In genomic region chr4:100314057-100314456, GRCh38 we compare ENCODE assay signal across 33 cellular contexts.
"Had no signal": no experiment of that assay in that cellular context is flagged by ENCODE, and none has a peak within 500 bp of the region (broad histone marks: within the 10 kb centered on the region; RNA-seq: fewer than 3 reads in every experiment).

No MANE protein-coding gene starts in this region.

- H3K4me1 ChIP-seq: pancreas had no signal

- H3K4me1 Mint-ChIP-seq: activated CD4-positive, alpha-beta memory T cell treated with anti-CD3 and anti-CD28 coated beads, Interleukin-2, amount 10 ng/mL, durations not matched to agents 7 days and 5 days; activated CD4-positive, alpha-beta T cell treated with anti-CD3 and anti-CD28 coated beads, Interleukin-2, amount 10 ng/mL, durations not matched to agents 7 days and 5 days; activated naive CD4-positive, alpha-beta T cell treated with anti-CD3 and anti-CD28 coated beads, Interleukin-2, amount 10 ng/mL, durations not matched to agents 7 days and 5 days; activated naive CD8-positive, alpha-beta T cell treated with anti-CD3 and anti-CD28 coated beads, Interleukin-2, amount 10 ng/mL, durations not matched to agents 7 days and 5 days; central memory CD8-positive, alpha-beta T cell; naive B cell; stimulated activated naive B cell treated with anti-CD40 and anti-IgM and Interleukin-4, amounts not matched to agents 10 μg/mL and 1 μg/mL and 100 μg/mL, for 72 hours; T-helper 17 cell had no signal

- DNase-seq: activated CD4-positive, alpha-beta memory T cell treated with anti-CD3 and anti-CD28 coated beads, Interleukin-2, amount 10 ng/mL, durations not matched to agents 7 days and 5 days; activated CD4-positive, alpha-beta T cell treated with anti-CD3 and anti-CD28 coated beads for 1 hour; activated CD4-positive, alpha-beta T cell treated with anti-CD3 and anti-CD28 coated beads, Interleukin-2, amount 10 ng/mL, durations not matched to agents 7 days and 5 days; activated CD8-positive, alpha-beta memory T cell treated with anti-CD3 and anti-CD28 coated beads, Interleukin-2, amount 50 U/mL, for 48 hours; activated gamma-delta T cell; activated naive CD4-positive, alpha-beta T cell treated with anti-CD3 and anti-CD28 coated beads, Interleukin-2, amount 10 ng/mL, durations not matched to agents 7 days and 5 days; activated naive CD8-positive, alpha-beta T cell treated with anti-CD3 and anti-CD28 coated beads, Interleukin-2, amount 10 ng/mL, durations not matched to agents 7 days and 5 days; activated T-cell treated with anti-CD3 and anti-CD28 coated beads, Interleukin-2, amount 50 U/mL, for 24 hours; brain microvascular endothelial cell; dorsolateral prefrontal cortex; effector memory CD8-positive, alpha-beta T cell; foreskin melanocyte; left cardiac atrium; left ventricle myocardium superior; mammary epithelial cell; naive B cell; nucleus accumbens; pancreas; psoas muscle; sigmoid colon; small intestine; stimulated activated CD4-positive, alpha-beta T cell treated with anti-CD3 and anti-CD28 coated beads, Interleukin-1b, Interleukin-23, amount 100 ng/mL, for 48 hours; stimulated activated naive B cell treated with anti-CD40 and anti-IgM and Interleukin-4, amounts not matched to agents 10 μg/mL and 1 μg/mL and 100 μg/mL, for 72 hours; stomach; T-helper 17 cell; T1000; thyroid gland; upper lobe of left lung had no signal

- H3K27me3 ChIP-seq: ascending aorta, brain microvascular endothelial cell, dorsolateral prefrontal cortex, esophagus muscularis mucosa, pancreas, sigmoid colon, stomach, thyroid gland, upper lobe of left lung, vagina had no signal

- H3K9me3 ChIP-seq: ascending aorta, esophagus muscularis mucosa, pancreas, psoas muscle, sigmoid colon, stomach, thyroid gland, upper lobe of left lung, vagina had no signal

- H3K4me3 ChIP-seq: ascending aorta, dorsolateral prefrontal cortex, esophagus muscularis mucosa, pancreas, psoas muscle, sigmoid colon, stomach, thyroid gland, upper lobe of left lung, vagina had no signal

- H3K36me3 ChIP-seq: ascending aorta, brain microvascular endothelial cell, esophagus muscularis mucosa, pancreas, sigmoid colon, stomach, thyroid gland, upper lobe of left lung, vagina had no signal

- H3K4me3 Mint-ChIP-seq: activated CD4-positive, alpha-beta memory T cell treated with anti-CD3 and anti-CD28 coated beads, Interleukin-2, amount 10 ng/mL, durations not matched to agents 7 days and 5 days; activated CD4-positive, alpha-beta T cell treated with anti-CD3 and anti-CD28 coated beads, Interleukin-2, amount 10 ng/mL, durations not matched to agents 7 days and 5 days; activated naive CD4-positive, alpha-beta T cell treated with anti-CD3 and anti-CD28 coated beads, Interleukin-2, amount 10 ng/mL, durations not matched to agents 7 days and 5 days; activated naive CD8-positive, alpha-beta T cell treated with anti-CD3 and anti-CD28 coated beads, Interleukin-2, amount 10 ng/mL, durations not matched to agents 7 days and 5 days; activated T-cell treated with anti-CD3 and anti-CD28 coated beads, Interleukin-2, amount 50 U/mL, for 24 hours; central memory CD8-positive, alpha-beta T cell; effector memory CD8-positive, alpha-beta T cell; mesothelial cell of epicardium; naive B cell; stimulated activated naive B cell treated with anti-CD40 and anti-IgM and Interleukin-4, amounts not matched to agents 10 μg/mL and 1 μg/mL and 100 μg/mL, for 72 hours; T-helper 17 cell had no signal

- H3K36me3 Mint-ChIP-seq: activated naive CD4-positive, alpha-beta T cell treated with anti-CD3 and anti-CD28 coated beads, Interleukin-2, amount 10 ng/mL, durations not matched to agents 7 days and 5 days; activated naive CD8-positive, alpha-beta T cell treated with anti-CD3 and anti-CD28 coated beads, Interleukin-2, amount 10 ng/mL, durations not matched to agents 7 days and 5 days; mesothelial cell of epicardium; naive B cell; stimulated activated naive B cell treated with anti-CD40 and anti-IgM and Interleukin-4, amounts not matched to agents 10 μg/mL and 1 μg/mL and 100 μg/mL, for 72 hours had no signal

- ATAC-seq: effector memory CD8-positive, alpha-beta T cell; left ventricle myocardium superior; pancreas; psoas muscle; stimulated activated naive B cell treated with anti-CD40 and anti-IgM and Interleukin-4, amounts not matched to agents 10 μg/mL and 1 μg/mL and 100 μg/mL, for 72 hours; T-helper 17 cell had no signal

- H3K9me3 Mint-ChIP-seq: activated CD4-positive, alpha-beta memory T cell treated with anti-CD3 and anti-CD28 coated beads, Interleukin-2, amount 10 ng/mL, durations not matched to agents 7 days and 5 days; activated CD4-positive, alpha-beta T cell treated with anti-CD3 and anti-CD28 coated beads, Interleukin-2, amount 10 ng/mL, durations not matched to agents 7 days and 5 days; activated naive CD4-positive, alpha-beta T cell treated with anti-CD3 and anti-CD28 coated beads, Interleukin-2, amount 10 ng/mL, durations not matched to agents 7 days and 5 days; activated naive CD8-positive, alpha-beta T cell treated with anti-CD3 and anti-CD28 coated beads, Interleukin-2, amount 10 ng/mL, durations not matched to agents 7 days and 5 days; activated T-cell treated with anti-CD3 and anti-CD28 coated beads, Interleukin-2, amount 50 U/mL, for 24 hours; central memory CD8-positive, alpha-beta T cell; effector memory CD8-positive, alpha-beta T cell; mesothelial cell of epicardium; naive B cell; stimulated activated naive B cell treated with anti-CD40 and anti-IgM and Interleukin-4, amounts not matched to agents 10 μg/mL and 1 μg/mL and 100 μg/mL, for 72 hours had no signal

- H3K27ac ChIP-seq: ascending aorta, brain microvascular endothelial cell, dorsolateral prefrontal cortex, esophagus muscularis mucosa, pancreas, psoas muscle, sigmoid colon, stomach, thyroid gland, upper lobe of left lung, vagina had no signal

- H3K27ac Mint-ChIP-seq: activated CD4-positive, alpha-beta memory T cell treated with anti-CD3 and anti-CD28 coated beads, Interleukin-2, amount 10 ng/mL, durations not matched to agents 7 days and 5 days; activated CD4-positive, alpha-beta T cell treated with anti-CD3 and anti-CD28 coated beads, Interleukin-2, amount 10 ng/mL, durations not matched to agents 7 days and 5 days; activated naive CD4-positive, alpha-beta T cell treated with anti-CD3 and anti-CD28 coated beads, Interleukin-2, amount 10 ng/mL, durations not matched to agents 7 days and 5 days; activated naive CD8-positive, alpha-beta T cell treated with anti-CD3 and anti-CD28 coated beads, Interleukin-2, amount 10 ng/mL, durations not matched to agents 7 days and 5 days; activated T-cell treated with anti-CD3 and anti-CD28 coated beads, Interleukin-2, amount 50 U/mL, for 24 hours; effector memory CD8-positive, alpha-beta T cell; mesothelial cell of epicardium; naive B cell; stimulated activated naive B cell treated with anti-CD40 and anti-IgM and Interleukin-4, amounts not matched to agents 10 μg/mL and 1 μg/mL and 100 μg/mL, for 72 hours; T-helper 17 cell had no signal
